In genomic region chr13:72139192-72139591, GRCh38 we compare ENCODE assay signal across 35 cellular contexts.
"Had no signal": no experiment of that assay in that cellular context is flagged by ENCODE, and none has a peak within 500 bp of the region (broad histone marks: within the 10 kb centered on the region; RNA-seq: fewer than 3 reads in every experiment).

No MANE protein-coding gene starts in this region.

- ATAC-seq: activated CD8-positive, alpha-beta T cell treated with anti-CD3 and anti-CD28 coated beads for 36 hours had no signal

- H3K9me3 Mint-ChIP-seq: activated CD4-positive, alpha-beta memory T cell treated with anti-CD3 and anti-CD28 coated beads for 36 hours; activated CD4-positive, alpha-beta T cell treated with anti-CD3 and anti-CD28 coated beads, Interleukin-2, amount 10 ng/mL, durations not matched to agents 24 days and 14 days; activated CD8-positive, alpha-beta T cell treated with anti-CD3 and anti-CD28 coated beads for 36 hours; activated naive CD4-positive, alpha-beta T cell treated with anti-CD3 and anti-CD28 coated beads, Interleukin-2, amount 10 ng/mL, durations not matched to agents 7 days and 5 days; activated naive CD4-positive, alpha-beta T cell treated with anti-CD3 and anti-CD28 coated beads, Interleukin-2, amount 50 U/mL, for 24 hours; activated T-helper 2 cell treated with anti-CD3 and anti-CD28 coated beads, Interferon-gamma antibody, Interleukin-2, Interleukin-4, amounts not matched to agents 10 μg/mL and 5 μg/mL and 100 μg/mL, durations not matched to agents 14 hours and 24 hours and 36 hours; brain; T-helper 1 cell treated with Interleukin-12 subunit alpha and Interleukin-12 subunit beta and Interleukin-4 antibody, amounts not matched to agents 30 μg/mL and 1 μg/mL, for 36 hours; T-helper 2 cell treated with Interferon-gamma antibody and Interleukin-4, amounts not matched to agents 5 μg/mL and 100 μg/mL, for 36 hours had no signal

- FAIRE-seq: astrocyte, bronchial epithelial cell, TTC549 had no signal

- DNase-seq: activated B cell treated with CpG ODN at 0.5 μM for 24 hours; activated CD4-positive, alpha-beta memory T cell treated with anti-CD3 and anti-CD28 coated beads for 36 hours; activated CD4-positive, alpha-beta T cell treated with anti-CD3 and anti-CD28 coated beads for 4 hours; activated CD4-positive, alpha-beta T cell treated with anti-CD3 and anti-CD28 coated beads, Interleukin-2, amount 10 ng/mL, durations not matched to agents 24 days and 14 days; activated CD4-positive, alpha-beta T cell treated with anti-CD3 and anti-CD28 coated beads, Interleukin-2, amount 50 U/mL, for 1 hour; activated CD4-positive, alpha-beta T cell treated with anti-CD3 and anti-CD28 coated beads, Interleukin-2, amount 50 U/mL, for 4 hours; activated CD4-positive, CD25-positive, alpha-beta regulatory T cell treated with anti-CD3 and anti-CD28 coated beads, Interleukin-2, amount 50 U/mL, for 72 hours; activated CD8-positive, alpha-beta memory T cell treated with anti-CD3 and anti-CD28 coated beads, Interleukin-2, amount 50 U/mL, for 4 hours; activated CD8-positive, alpha-beta T cell treated with anti-CD3 and anti-CD28 coated beads for 36 hours; activated effector memory CD4-positive, alpha-beta T cell treated with Interleukin-2 at 50 U/mL for 16 hours; activated gamma-delta T cell; activated naive CD4-positive, alpha-beta T cell treated with anti-CD3 and anti-CD28 coated beads, Interleukin-2, amount 10 ng/mL, durations not matched to agents 7 days and 5 days; activated naive CD4-positive, alpha-beta T cell treated with Interleukin-2 at 50 U/mL for 16 hours; activated T-cell treated with anti-CD3 and anti-CD28 coated beads for 4 hours; activated T-cell treated with anti-CD3 and anti-CD28 coated beads, Interleukin-2, amount 50 U/mL, for 1 hour; activated T-cell treated with anti-CD3 and anti-CD28 coated beads, Interleukin-2, amount 50 U/mL, for 48 hours; adrenal gland; amniotic stem cell; aorta; caudate nucleus; cerebellar nuclear complex; T-helper 1 cell; T-helper 2 cell; T-helper 9 cell had no signal

- H3K27me3 Mint-ChIP-seq: activated B cell treated with CpG ODN at 0.5 μM for 24 hours; activated CD4-positive, alpha-beta memory T cell treated with anti-CD3 and anti-CD28 coated beads for 36 hours; activated CD4-positive, alpha-beta T cell treated with anti-CD3 and anti-CD28 coated beads, Interleukin-2, amount 10 ng/mL, durations not matched to agents 24 days and 14 days; activated CD8-positive, alpha-beta T cell treated with anti-CD3 and anti-CD28 coated beads for 36 hours; activated naive CD4-positive, alpha-beta T cell treated with anti-CD3 and anti-CD28 coated beads, Interleukin-2, amount 10 ng/mL, durations not matched to agents 7 days and 5 days; activated naive CD4-positive, alpha-beta T cell treated with anti-CD3 and anti-CD28 coated beads, Interleukin-2, amount 50 U/mL, for 24 hours; activated naive CD8-positive, alpha-beta T cell; brain; central memory CD8-positive, alpha-beta T cell had no signal

- H3K9me3 ChIP-seq: adrenal gland had no signal

- H3K36me3 Mint-ChIP-seq: activated CD4-positive, alpha-beta memory T cell treated with anti-CD3 and anti-CD28 coated beads for 36 hours; activated naive CD4-positive, alpha-beta T cell treated with anti-CD3 and anti-CD28 coated beads, Interleukin-2, amount 10 ng/mL, durations not matched to agents 7 days and 5 days; activated naive CD4-positive, alpha-beta T cell treated with anti-CD3 and anti-CD28 coated beads, Interleukin-2, amount 50 U/mL, for 24 hours; activated naive CD8-positive, alpha-beta T cell; brain had no signal

- H3K27me3 ChIP-seq: adrenal gland, cardiac muscle cell had no signal

- H3K4me3 ChIP-seq: adrenal gland, cardiac muscle cell had no signal

- H3K4me1 Mint-ChIP-seq: activated B cell treated with CpG ODN at 0.5 μM for 24 hours; activated CD4-positive, alpha-beta T cell treated with anti-CD3 and anti-CD28 coated beads, Interleukin-2, amount 10 ng/mL, durations not matched to agents 24 days and 14 days; activated naive CD4-positive, alpha-beta T cell treated with anti-CD3 and anti-CD28 coated beads, Interleukin-2, amount 10 ng/mL, durations not matched to agents 7 days and 5 days; activated naive CD4-positive, alpha-beta T cell treated with anti-CD3 and anti-CD28 coated beads, Interleukin-2, amount 50 U/mL, for 24 hours; central memory CD8-positive, alpha-beta T cell had no signal

- H3K4me3 Mint-ChIP-seq: activated B cell treated with CpG ODN at 0.5 μM for 24 hours; activated CD4-positive, alpha-beta memory T cell treated with anti-CD3 and anti-CD28 coated beads for 36 hours; activated CD4-positive, alpha-beta T cell treated with anti-CD3 and anti-CD28 coated beads, Interleukin-2, amount 10 ng/mL, durations not matched to agents 24 days and 14 days; activated CD8-positive, alpha-beta T cell treated with anti-CD3 and anti-CD28 coated beads for 36 hours; activated naive CD4-positive, alpha-beta T cell treated with anti-CD3 and anti-CD28 coated beads, Interleukin-2, amount 10 ng/mL, durations not matched to agents 7 days and 5 days; activated naive CD4-positive, alpha-beta T cell treated with anti-CD3 and anti-CD28 coated beads, Interleukin-2, amount 50 U/mL, for 24 hours; activated naive CD8-positive, alpha-beta T cell; brain; central memory CD8-positive, alpha-beta T cell; T-helper 1 cell treated with Interleukin-12 subunit alpha and Interleukin-12 subunit beta and Interleukin-4 antibody, amounts not matched to agents 30 μg/mL and 1 μg/mL, for 36 hours; T-helper 2 cell treated with Interferon-gamma antibody and Interleukin-4, amounts not matched to agents 5 μg/mL and 100 μg/mL, for 36 hours had no signal

- H3K36me3 ChIP-seq: adrenal gland, cardiac muscle cell had no signal

- H3K27ac Mint-ChIP-seq: activated B cell treated with CpG ODN at 0.5 μM for 24 hours; activated CD4-positive, alpha-beta memory T cell treated with anti-CD3 and anti-CD28 coated beads for 36 hours; activated CD4-positive, alpha-beta T cell treated with anti-CD3 and anti-CD28 coated beads, Interleukin-2, amount 10 ng/mL, durations not matched to agents 24 days and 14 days; activated CD8-positive, alpha-beta T cell treated with anti-CD3 and anti-CD28 coated beads for 36 hours; activated naive CD4-positive, alpha-beta T cell treated with anti-CD3 and anti-CD28 coated beads, Interleukin-2, amount 10 ng/mL, durations not matched to agents 7 days and 5 days; activated naive CD4-positive, alpha-beta T cell treated with anti-CD3 and anti-CD28 coated beads, Interleukin-2, amount 50 U/mL, for 24 hours; activated naive CD8-positive, alpha-beta T cell; activated T-helper 2 cell treated with anti-CD3 and anti-CD28 coated beads, Interferon-gamma antibody, Interleukin-2, Interleukin-4, amounts not matched to agents 10 μg/mL and 5 μg/mL and 100 μg/mL, durations not matched to agents 14 hours and 24 hours and 36 hours; T-helper 1 cell treated with Interleukin-12 subunit alpha and Interleukin-12 subunit beta and Interleukin-4 antibody, amounts not matched to agents 30 μg/mL and 1 μg/mL, for 36 hours; T-helper 2 cell treated with Interferon-gamma antibody and Interleukin-4, amounts not matched to agents 5 μg/mL and 100 μg/mL, for 36 hours had no signal

- H3K27ac ChIP-seq: adrenal gland, cardiac muscle cell had no signal
